Comparison of ENCODE assay signal across 9 cellular contexts in the genomic region with DNA sequence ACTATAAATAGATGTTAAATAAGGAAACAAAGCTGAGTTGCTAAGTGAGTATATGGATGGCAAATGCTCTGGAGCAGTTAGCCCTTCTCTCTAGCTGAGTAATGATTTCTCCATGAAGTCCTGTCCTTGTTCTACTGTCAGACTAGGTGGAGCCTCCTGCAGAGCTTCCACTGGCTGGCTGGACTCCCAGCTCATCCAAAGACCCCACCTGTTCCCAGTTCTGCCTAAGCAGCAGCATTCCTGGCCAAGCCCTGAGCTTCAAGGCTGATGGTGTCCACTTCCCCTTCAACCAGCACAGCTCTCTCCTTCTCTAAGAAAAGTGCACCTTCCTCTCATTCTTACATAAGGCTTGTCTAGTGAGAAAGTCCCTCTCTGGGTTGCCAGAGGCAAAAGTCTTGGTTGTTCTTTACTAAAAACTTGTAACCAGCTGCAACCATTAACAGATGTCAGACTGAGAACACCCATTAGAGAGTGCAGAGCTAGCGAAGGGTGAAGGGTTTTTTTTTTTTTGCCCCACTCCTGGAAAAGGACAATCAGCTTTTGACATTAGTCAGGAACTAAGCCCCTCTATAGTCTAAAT. TPM values are rescaled to one million over a fixed set of nuclear protein-coding genes. Genes with fewer than 3 reads are reported as not detected.
DNase-seq lines count a peak whose midpoint lies in the region; ATAC-seq lines count a peak whose summit lies in the region.
"Had no signal": no experiment of that assay in that cellular context is flagged by ENCODE, and none has a peak within 500 bp of the region (broad histone marks: within the 10 kb centered on the region; RNA-seq: fewer than 3 reads in every experiment).

No MANE protein-coding gene starts in this region.

- ATAC-seq in GM18508 (IDR thresholded peaks at IDR 0.05; ENCODE audit: insufficient read depth, unreplicated experiment) (peak; percentile 48), GM19468 (IDR thresholded peaks at IDR 0.05; ENCODE audit: extremely low read depth, unreplicated experiment) (peak; percentile 32), HG03095 (IDR thresholded peaks at IDR 0.05; ENCODE audit: unreplicated experiment) (peak; percentile 51), Right ventricle myocardium inferior (no peak)

- peaks cover 5% of the 10 kb centered on the region for H3K9me3 Mint-ChIP-seq in activated T-helper 1 cell treated with anti-CD3 and anti-CD28 coated beads, Interleukin-12 subunit alpha, Interleukin-12 subunit beta, Interleukin-2, Interleukin-4 antibody, amounts not matched to agents 30 ng/mL and 10 ng/mL and 1 ng/mL, durations not matched to agents 14 hours and 24 hours and 36 hours

- peaks cover 12% of the 10 kb centered on the region for H3K36me3 Mint-ChIP-seq in activated T-helper 1 cell treated with anti-CD3 and anti-CD28 coated beads, Interleukin-12 subunit alpha, Interleukin-12 subunit beta, Interleukin-2, Interleukin-4 antibody, amounts not matched to agents 30 ng/mL and 10 ng/mL and 1 ng/mL, durations not matched to agents 14 hours and 24 hours and 36 hours (ENCODE audit: low read depth)

- no peak for DNase-seq in activated T-helper 1 cell treated with anti-CD3 and anti-CD28 coated beads, Interleukin-12 subunit alpha, Interleukin-12 subunit beta, Interleukin-2, Interleukin-4 antibody, amounts not matched to agents 30 ng/mL and 10 ng/mL and 1 ng/mL, durations not matched to agents 14 hours and 24 hours and 36 hours (ENCODE audit: low spot score)
- DNase-seq in NCI-H146 (lab: John Stamatoyannopoulos, UW) (no peak), hypothalamus (lab: John Stamatoyannopoulos, UW) (no peak), Right ventricle myocardium inferior (ENCODE audit: missing footprints) (no peak), posterior vena cava (ENCODE audit: low spot score) (no peak)
- DNase-seq: Peyer's patch had no signal

- peaks cover 82% of the 10 kb centered on the region for H3K4me1 Mint-ChIP-seq in activated T-helper 1 cell treated with anti-CD3 and anti-CD28 coated beads, Interleukin-12 subunit alpha, Interleukin-12 subunit beta, Interleukin-2, Interleukin-4 antibody, amounts not matched to agents 30 ng/mL and 10 ng/mL and 1 ng/mL, durations not matched to agents 14 hours and 24 hours and 36 hours (ENCODE audit: low read depth)

- intact Hi-C loops in activated T-helper 1 cell treated with anti-CD3 and anti-CD28 coated beads, Interleukin-12 subunit alpha, Interleukin-12 subunit beta, Interleukin-2, Interleukin-4 antibody, amounts not matched to agents 30 ng/mL and 10 ng/mL and 1 ng/mL, durations not matched to agents 14 hours and 24 hours and 36 hours (cut with micrococcal nuclease), result no loop called here
- intact Hi-C loops in Right ventricle myocardium inferior (cut with DNase I) (no loop called here), posterior vena cava (cut with DNase I) (no loop called here)

- H3K27ac Mint-ChIP-seq in activated T-helper 1 cell treated with anti-CD3 and anti-CD28 coated beads, Interleukin-12 subunit alpha, Interleukin-12 subunit beta, Interleukin-2, Interleukin-4 antibody, amounts not matched to agents 30 ng/mL and 10 ng/mL and 1 ng/mL, durations not matched to agents 14 hours and 24 hours and 36 hours, result peak overlapping the region; percentile 63

- H3K4me3 Mint-ChIP-seq in activated T-helper 1 cell treated with anti-CD3 and anti-CD28 coated beads, Interleukin-12 subunit alpha, Interleukin-12 subunit beta, Interleukin-2, Interleukin-4 antibody, amounts not matched to agents 30 ng/mL and 10 ng/mL and 1 ng/mL, durations not matched to agents 14 hours and 24 hours and 36 hours, result no peak overlapping the region

- no peaks in the 10 kb centered on the region for H3K27me3 Mint-ChIP-seq in activated T-helper 1 cell treated with anti-CD3 and anti-CD28 coated beads, Interleukin-12 subunit alpha, Interleukin-12 subunit beta, Interleukin-2, Interleukin-4 antibody, amounts not matched to agents 30 ng/mL and 10 ng/mL and 1 ng/mL, durations not matched to agents 14 hours and 24 hours and 36 hours (ENCODE audit: insufficient read depth)

RNA-seq across cellular contexts. Expression of a gene that starts 58.9 kb away (rescaled TPM):
- 83.3 and 86.3 TPM in 2 replicates for total RNA-seq in activated T-helper 1 cell treated with anti-CD3 and anti-CD28 coated beads, Interleukin-12 subunit alpha, Interleukin-12 subunit beta, Interleukin-2, Interleukin-4 antibody, amounts not matched to agents 30 ng/mL and 10 ng/mL and 1 ng/mL, durations not matched to agents 14 hours and 24 hours and 36 hours
- total RNA-seq in Right ventricle myocardium inferior (3.1 TPM), posterior vena cava (1 to 10 TPM; 7.8 to 8.3 TPM)
